ENCODE assay signal across 14 cellular contexts in genomic region chr10:80484243-80484642, GRCh38. TPM values are rescaled to one million over a fixed set of nuclear protein-coding genes. Genes with fewer than 3 reads are reported as not detected.
A peak's percentile ranks its signal among the peaks of the same experiment; 100 is the strongest.
DNase-seq lines count a peak whose midpoint lies in the region; ATAC-seq, FAIRE-seq and TF ChIP-seq lines count a peak whose summit lies in the region.
"Had no signal": no experiment of that assay in that cellular context is flagged by ENCODE, and none has a peak within 500 bp of the region (broad histone marks: within the 10 kb centered on the region; RNA-seq: fewer than 3 reads in every experiment).

No MANE protein-coding gene starts in this region.

- H3K9me3 ChIP-seq in gastroesophageal sphincter = no peaks in the 10 kb centered on the region
- no peaks in the 10 kb centered on the region for H3K9me3 ChIP-seq in subcutaneous abdominal adipose tissue (ENCODE audit: control insufficient read depth in 5 of 5, low read length in 5 of 5)
- H3K9me3 ChIP-seq in pancreas = no peaks in the 10 kb centered on the region
- H3K9me3 ChIP-seq: prostate gland had no signal

- no peak overlapping the region for H3K27ac ChIP-seq in gastroesophageal sphincter
- peak overlapping the region; percentile 77 for H3K27ac ChIP-seq in subcutaneous abdominal adipose tissue (ENCODE audit: low read depth, low read length)
- H3K27ac ChIP-seq in pancreas = no peak overlapping the region
- H3K27ac ChIP-seq: prostate gland had no signal

- peak; percentile 63 for DNase-seq in activated effector memory CD4-positive, alpha-beta T cell treated with anti-CD3 and anti-CD28 coated beads, Interleukin-2, amount 50 U/mL, for 16 hours
- no peak for DNase-seq in activated effector memory CD4-positive, alpha-beta T cell treated with Interleukin-2 at 50 U/mL for 16 hours
- DNase-seq in activated CD4-positive, alpha-beta memory T cell treated with anti-CD3 and anti-CD28 coated beads for 36 hours = peak; percentile 46
- no peak for DNase-seq in pancreas
- no peak for DNase-seq in NCI-H2227 treated with DMSO at 0.1 percent for 48 hours (lab: John Stamatoyannopoulos, UW)
- DNase-seq in GM12891 (ENCODE audit: insufficient read length, low spot score) = no peak
- DNase-seq: NCI-H1417 treated with DMSO at 0.1 percent for 48 hours, NCI-H526 treated with DMSO at 0.1 percent for 48 hours had no signal

- H3K9me3 Mint-ChIP-seq in activated CD4-positive, alpha-beta memory T cell treated with anti-CD3 and anti-CD28 coated beads for 36 hours = peaks cover 3% of the 10 kb centered on the region
- H3K9me3 Mint-ChIP-seq: memory B cell had no signal

- H3K4me3 ChIP-seq in gastroesophageal sphincter (no peak overlapping the region), subcutaneous abdominal adipose tissue (ENCODE audit: low read depth in 1 of 5, low read length in 5 of 5) (no peak overlapping the region), pancreas (no peak overlapping the region)
- H3K4me3 ChIP-seq: prostate gland had no signal

- peak overlapping the region; percentile 7 for H3K4me3 Mint-ChIP-seq in activated CD4-positive, alpha-beta memory T cell treated with anti-CD3 and anti-CD28 coated beads for 36 hours
- H3K4me3 Mint-ChIP-seq: memory B cell had no signal

- TF ChIP-seq CTCF in gastroesophageal sphincter (IDR thresholded peaks at IDR 0.05) (no peak), pancreas (IDR thresholded peaks at IDR 0.05) (no peak)

- H3K9ac ChIP-seq in subcutaneous abdominal adipose tissue (ENCODE audit: low read length in 5 of 5) = no peak overlapping the region

- FAIRE-seq in pancreas (lab: Jason Lieb, UNC) (no peak), GM12891 (lab: Jason Lieb, UNC) (no peak)
- FAIRE-seq: HepG2 had no signal

- WGBS in gastroesophageal sphincter (ENCODE audit: low coverage in 1 of 2), 2 donors = 61 to 75% methylated on average over 6 of the region's 6 CpGs
- WGBS in pancreas, 2 donors = 81 to 91% methylated on average over 6 of the region's 6 CpGs

- H3K36me3 ChIP-seq in gastroesophageal sphincter = peaks cover 0 to 4% of the 10 kb centered on the region in 2 donors
- peaks cover 0 to 8% (median 6%) of the 10 kb centered on the region in 5 donors for H3K36me3 ChIP-seq in subcutaneous abdominal adipose tissue (ENCODE audit: control insufficient read depth in 5 of 5, insufficient read depth in 5 of 5, low read length in 5 of 5)
- H3K36me3 ChIP-seq in pancreas = no peaks in the 10 kb centered on the region
- H3K36me3 ChIP-seq: prostate gland had no signal

- no peaks in the 10 kb centered on the region for H3K27me3 Mint-ChIP-seq in activated CD4-positive, alpha-beta memory T cell treated with anti-CD3 and anti-CD28 coated beads for 36 hours
- H3K27me3 Mint-ChIP-seq: memory B cell had no signal

- TF ChIP-seq POLR2A in gastroesophageal sphincter (IDR thresholded peaks at IDR 0.05) = no peak
- no peak for TF ChIP-seq POLR2A in GM12891 (IDR thresholded peaks at IDR 0.05; ENCODE audit: low read depth, low read length)

- H3K4me1 Mint-ChIP-seq in activated CD4-positive, alpha-beta memory T cell treated with anti-CD3 and anti-CD28 coated beads for 36 hours (ENCODE audit: low read depth) = peaks cover 83% of the 10 kb centered on the region

- intact Hi-C loops in activated CD4-positive, alpha-beta memory T cell treated with anti-CD3 and anti-CD28 coated beads for 36 hours (cut with micrococcal nuclease) = loop anchor here (10.0 kb wide), 1 partner anchor 409 kb away; the partner anchor contains the start of gene TMEM254
- intact Hi-C loops in pancreas (cut with DNase I) = no loop called here

- peak overlapping the region; percentile 89 for H3K27ac Mint-ChIP-seq in activated CD4-positive, alpha-beta memory T cell treated with anti-CD3 and anti-CD28 coated beads for 36 hours
- H3K27ac Mint-ChIP-seq: memory B cell had no signal

- POLR2A ChIA-PET in activated CD4-positive, alpha-beta memory T cell treated with anti-CD3 and anti-CD28 coated beads for 36 hours (lab: Charles Lee) = interaction anchor here (0.6 to 5.0 kb wide), 6 partner anchors 14 to 29 kb away, joined by 3 to 36 read pairs (median 14); partner anchors contain the start of gene TSPAN14

- ATAC-seq in gastroesophageal sphincter = peak; percentile 21
- no peak for ATAC-seq in pancreas

- H3K27me3 ChIP-seq in gastroesophageal sphincter (no peaks in the 10 kb centered on the region), subcutaneous abdominal adipose tissue (ENCODE audit: control insufficient read depth in 5 of 5, insufficient read depth in 4 of 5, low read length in 5 of 5) (no peaks in the 10 kb centered on the region), pancreas (no peaks in the 10 kb centered on the region)

- TF ChIP-seq EP300 in gastroesophageal sphincter (IDR thresholded peaks at IDR 0.05) = no peak

- H3K4me1 ChIP-seq in gastroesophageal sphincter (peaks cover 0 to 58% (median 27%) of the 10 kb centered on the region in 3 donors), subcutaneous abdominal adipose tissue (ENCODE audit: control insufficient read depth in 5 of 5, insufficient read depth in 5 of 5, low read length in 5 of 5) (peaks cover 23 to 67% (median 60%) of the 10 kb centered on the region in 5 donors), pancreas (peaks cover 20 to 32% (median 24%) of the 10 kb centered on the region in 3 donors)
- H3K4me1 ChIP-seq: prostate gland had no signal

- H3K36me3 Mint-ChIP-seq in activated CD4-positive, alpha-beta memory T cell treated with anti-CD3 and anti-CD28 coated beads for 36 hours = peaks cover 16% of the 10 kb centered on the region

- CTCF ChIA-PET in activated CD4-positive, alpha-beta memory T cell treated with anti-CD3 and anti-CD28 coated beads for 36 hours (lab: Charles Lee) = interaction anchor here (0.7 to 2.4 kb wide), 13 partner anchors 9 to 413 kb away, joined by 3 to 17 read pairs (median 4); no protein-coding TSS in a partner anchor

TF ChIP-seq in GM12891, 5 proteins besides CTCF, POLR2A, EP300 and RAD21:
- TF ChIP-seq PAX5 (IDR thresholded peaks at IDR 0.05; ENCODE audit: insufficient read depth, low read length, severe bottlenecking) (no peak), POLR2AphosphoS5 (IDR thresholded peaks at IDR 0.05; ENCODE audit: low read depth, low read length) (no peak), TAF1 (IDR thresholded peaks at IDR 0.05; ENCODE audit: low read depth, low read length) (no peak), POU2F2 (IDR thresholded peaks at IDR 0.05; ENCODE audit: low read depth, low read length) (no peak), SPI1 (IDR thresholded peaks at IDR 0.05; ENCODE audit: low read depth, low read length) (no peak)
TF ChIP-seq in GM12891: peak in this region for 0.

RNA-seq across cellular contexts. Expression of gene TSPAN14, which starts 30.1 kb away (rescaled TPM):
- total RNA-seq in activated CD4-positive, alpha-beta memory T cell treated with anti-CD3 and anti-CD28 coated beads for 36 hours = 10 to 100 TPM; 48.9 to 51.8 TPM
- 10 to 100 TPM; 23.3 to 52.4 (median 37.1) TPM for total RNA-seq in gastroesophageal sphincter
- total RNA-seq in pancreas = 10 to 100 TPM; 20.5 to 61.9 (median 26.2) TPM
- 10 to 100 TPM; 10.6 to 18.8 TPM for polyA plus RNA-seq in pancreas
- polyA plus RNA-seq in GM12891 (2012; ENCODE audit: low read depth, missing spikeins) = 5.2 TPM

RNA-seq across cellular contexts. Expression of gene SH2D4B, which starts 53.5 kb away (rescaled TPM):
- under 1 TPM in 1 of 2 experiments, not detected in 1; 0.12 TPM for total RNA-seq in activated CD4-positive, alpha-beta memory T cell treated with anti-CD3 and anti-CD28 coated beads for 36 hours
- total RNA-seq in gastroesophageal sphincter = not detected
- not detected for total RNA-seq in pancreas
- under 1 TPM in 1 of 2 donors, not detected in 1; 0.02 TPM for polyA plus RNA-seq in pancreas
- not detected for polyA plus RNA-seq in GM12891 (2012; ENCODE audit: low read depth, missing spikeins)
- total RNA-seq: HepG2, RPMI7951 had no signal
- polyA plus RNA-seq: HepG2 had no signal

Comparison
In these comparisons a context has a peak if more than half of its experiments do, and no peak if none do; other contexts are left out.
1. DNase-seq: peak in activated effector memory CD4-positive, alpha-beta T cell treated with anti-CD3 and anti-CD28 coated beads, Interleukin-2, amount 50 U/mL, for 16 hours (single experiment) and activated CD4-positive, alpha-beta memory T cell treated with anti-CD3 and anti-CD28 coated beads for 36 hours (single experiment); none in activated effector memory CD4-positive, alpha-beta T cell treated with Interleukin-2 at 50 U/mL for 16 hours (single experiment), pancreas (0 of 6), NCI-H2227 treated with DMSO at 0.1 percent for 48 hours (single experiment) and GM12891 (single experiment).